ENCODE assay signal across 2 cellular contexts in genomic region chr6:161217631-161218030, GRCh38.
A peak's percentile ranks its signal among the peaks of the same experiment; 100 is the strongest.
TF ChIP-seq lines count a peak whose summit lies in the region.

No MANE protein-coding gene starts in this region.

TF ChIP-seq in K562, 482 proteins besides CTCF, POLR2A, EP300 and RAD21:
- TF ChIP-seq U2AF2 (optimal IDR thresholded peaks at IDR 0.05; ENCODE audit: low read depth, low read length) (no peak), IRF2 (CRISPR knock-in tag; IDR thresholded peaks at IDR 0.05) (peak; percentile 13; the same call in 1 of the 2 replicates)

TF ChIP-seq in HepG2, 621 proteins besides CTCF, POLR2A, EP300 and RAD21:
- no peak for TF ChIP-seq FOXO1 (CRISPR knock-in tag; IDR thresholded peaks at IDR 0.05)
- no peak for TF ChIP-seq ATM (IDR thresholded peaks at IDR 0.05; ENCODE audit: borderline replicate concordance)
- TF ChIP-seq ZNF629 (CRISPR knock-in tag; conservative IDR thresholded peaks at IDR 0.05), result no peak
- TF ChIP-seq CSRNP1 (CRISPR knock-in tag; IDR thresholded peaks at IDR 0.05), result no peak
- TF ChIP-seq, protein P1, sequence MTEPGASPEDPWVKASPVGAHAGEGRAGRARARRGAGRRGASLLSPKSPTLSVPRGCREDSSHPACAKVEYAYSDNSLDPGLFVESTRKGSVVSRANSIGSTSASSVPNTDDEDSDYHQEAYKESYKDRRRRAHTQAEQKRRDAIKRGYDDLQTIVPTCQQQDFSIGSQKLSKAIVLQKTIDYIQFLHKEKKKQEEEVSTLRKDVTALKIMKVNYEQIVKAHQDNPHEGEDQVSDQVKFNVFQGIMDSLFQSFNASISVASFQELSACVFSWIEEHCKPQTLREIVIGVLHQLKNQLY (CRISPR knock-in tag; IDR thresholded peaks at IDR 0.05), result no peak
- TF ChIP-seq ETV6 (CRISPR knock-in tag; conservative IDR thresholded peaks at IDR 0.05), result no peak
- no peak for TF ChIP-seq ZNF784 (CRISPR knock-in tag; IDR thresholded peaks at IDR 0.05; ENCODE audit: borderline replicate concordance)
- no peak for TF ChIP-seq ZNF10 (CRISPR knock-in tag; IDR thresholded peaks at IDR 0.05; ENCODE audit: borderline replicate concordance, low read depth)
- TF ChIP-seq RXRA (CRISPR knock-in tag; IDR thresholded peaks at IDR 0.05), result no peak
- TF ChIP-seq ZBTB25 (CRISPR knock-in tag; IDR thresholded peaks at IDR 0.05), result no peak
- TF ChIP-seq CREM (IDR thresholded peaks at IDR 0.05), result no peak
- no peak for TF ChIP-seq CREM (CRISPR knock-in tag; IDR thresholded peaks at IDR 0.05)
- TF ChIP-seq ZNF549 (CRISPR knock-in tag; IDR thresholded peaks at IDR 0.05), result no peak
- TF ChIP-seq MLLT10 (CRISPR knock-in tag; IDR thresholded peaks at IDR 0.05), result no peak
- TF ChIP-seq PITX1 (CRISPR knock-in tag; IDR thresholded peaks at IDR 0.05), result no peak
- no peak for TF ChIP-seq TGIF2 (CRISPR knock-in tag; IDR thresholded peaks at IDR 0.05)
- no peak for TF ChIP-seq GATAD2A (CRISPR knock-in tag; IDR thresholded peaks at IDR 0.05)
- no peak for TF ChIP-seq SP5 (CRISPR knock-in tag; IDR thresholded peaks at IDR 0.05; ENCODE audit: borderline replicate concordance, low read depth)
- TF ChIP-seq ZC3H4 (CRISPR knock-in tag; IDR thresholded peaks at IDR 0.05; ENCODE audit: borderline replicate concordance), result no peak
